In the genomic region with DNA sequence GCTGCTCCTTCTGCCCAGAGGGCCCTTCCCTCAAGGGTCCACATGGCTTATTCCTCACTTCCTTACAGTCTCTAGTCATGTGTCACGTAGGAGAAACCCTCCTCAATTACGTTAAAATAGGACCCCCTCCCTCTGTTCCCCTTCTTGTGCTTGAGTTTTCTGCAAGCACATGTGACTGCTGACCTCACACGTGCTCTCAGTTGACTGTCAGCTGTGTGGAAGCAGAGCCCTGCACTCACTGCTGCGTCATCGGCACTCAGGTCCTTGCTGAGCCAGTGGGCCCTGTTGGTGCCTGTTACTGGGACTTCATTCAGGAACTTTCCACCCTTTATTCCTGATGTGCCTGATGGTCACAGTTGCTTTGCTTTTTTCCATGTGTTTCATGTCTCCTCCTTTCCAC, we compare ENCODE assay signal across 25 cellular contexts. TPM values are rescaled to one million over a fixed set of nuclear protein-coding genes. Genes with fewer than 3 reads are reported as not detected.
A peak's percentile ranks its signal among the peaks of the same experiment; 100 is the strongest.
DNase-seq lines count a peak whose midpoint lies in the region; ATAC-seq, FAIRE-seq and TF ChIP-seq lines count a peak whose summit lies in the region.
"Had no signal": no experiment of that assay in that cellular context is flagged by ENCODE, and none has a peak within 500 bp of the region (broad histone marks: within the 10 kb centered on the region; RNA-seq: fewer than 3 reads in every experiment).

No MANE protein-coding gene starts in this region.

- no peaks in the 10 kb centered on the region for H3K9me3 Mint-ChIP-seq in activated T-cell treated with anti-CD3 and anti-CD28 coated beads, Interleukin-2, amount 50 U/mL, for 72 hours
- H3K9me3 Mint-ChIP-seq: mesothelial cell of epicardium had no signal

- H3K4me3 Mint-ChIP-seq in activated T-cell treated with anti-CD3 and anti-CD28 coated beads, Interleukin-2, amount 50 U/mL, for 72 hours, result no peak overlapping the region
- H3K4me3 Mint-ChIP-seq: mesothelial cell of epicardium had no signal

- H3K27me3 ChIP-seq in K562 (ENCODE audit: control insufficient read depth in 2 of 2, insufficient read depth in 2 of 2, low read length in 2 of 2) (no peaks in the 10 kb centered on the region), spleen (replicated peaks in 1 of 7) (no peaks in the 10 kb centered on the region)
- H3K27me3 ChIP-seq: brain microvascular endothelial cell, gastroesophageal sphincter, stomach had no signal

- no peaks in the 10 kb centered on the region for H3K9me1 ChIP-seq in K562 (ENCODE audit: control insufficient read depth, insufficient read depth, low read length)

- H4K20me1 ChIP-seq in K562 (replicated peaks; ENCODE audit: control insufficient read depth, insufficient read depth, low read length), result peaks cover 5% of the 10 kb centered on the region; the same call in 1 of the 2 replicates

- TF ChIP-seq POLR2A in K562 (conservative IDR thresholded peaks at IDR 0.05) (no peak), spleen (IDR thresholded peaks at IDR 0.05) (no peak)

- BruUV-seq in K562 (replicated peaks; lab: Mats Ljungman, UMichigan), result no TSS peak

- in situ Hi-C loops in SK-MEL-5 (cut with HindIII; ENCODE audit: low pct_unique_long_range_greater_than_20kb, low sequenced_read_pairs), result no loop called here
- in situ Hi-C loops in K562 (cut with MboI), result loop anchor here (10.0 to 25.0 kb wide), 2 partner anchors 408 to 650 kb away; no protein-coding TSS in a partner anchor

- peaks cover 16 to 27% of the 10 kb centered on the region in 2 donors for H3K36me3 Mint-ChIP-seq in activated T-cell treated with anti-CD3 and anti-CD28 coated beads, Interleukin-2, amount 50 U/mL, for 72 hours (ENCODE audit: insufficient read depth in 2 of 2)

- TF ChIP-seq CTCF in K562 (IDR thresholded peaks at IDR 0.05 in 2 of 3, conservative IDR thresholded peaks at IDR 0.05 in 1 of 3; ENCODE audit: insufficient read depth in 2 of 3, low read depth in 1 of 3, low read length in 3 of 3), result no peak
- TF ChIP-seq CTCF in spleen (IDR thresholded peaks at IDR 0.05 in 8 of 11, conservative IDR thresholded peaks at IDR 0.05 in 3 of 11), result no peak

- FAIRE-seq in K562 (lab: Jason Lieb, UNC), result no peak
- FAIRE-seq: H54, urothelium cell line had no signal

- no peak overlapping the region for H3K4me2 ChIP-seq in K562 (ENCODE audit: insufficient read depth, low read length)

- peak overlapping the region in 1 of 2 experiments; percentile 58; a peak in 2 of 4 replicates for H3K9ac ChIP-seq in K562 (ENCODE audit: insufficient read depth in 1 of 2, low read depth in 2 of 2, low read length in 2 of 2)

- intact Hi-C loops in K562 (cut with micrococcal nuclease) (loop anchor here (10.0 kb wide), 1 partner anchor 182 kb away; no protein-coding TSS in a partner anchor), spleen (cut with DNase I; ENCODE audit: low total_unique reads) (no loop called here)

- POLR2A ChIA-PET in K562 (lab: Yijun Ruan, JAX), result interaction anchor here (0.7 kb wide), 1 partner anchor 8 kb away, joined by 3 read pairs; no protein-coding TSS in a partner anchor

- H3K36me3 ChIP-seq in K562 (ENCODE audit: control insufficient read depth, insufficient read depth, low read length) (peaks cover 91% of the 10 kb centered on the region; the same call in 2 of the 3 replicates), spleen (peaks cover 0 to 100% (median 91%) of the 10 kb centered on the region in 6 donors)

- CTCF ChIA-PET in K562 (lab: Yijun Ruan, JAX; ENCODE audit: low intra/inter-chr PET ratio), result no interaction called here

- TF ChIP-seq EP300 in K562 (IDR thresholded peaks at IDR 0.05; ENCODE audit: low read length), result no peak

- no peak overlapping the region for H3K27ac ChIP-seq in K562 (ENCODE audit: extremely low read depth, low read depth, low read length)
- H3K27ac ChIP-seq in spleen, result peak overlapping the region in 5 of 8 donors; percentile 13 to 70 (median 41)
- H3K27ac ChIP-seq: brain microvascular endothelial cell, gastroesophageal sphincter, stomach, VCaP had no signal

- H3K4me3 ChIP-seq in K562 (no peak overlapping the region), spleen (no peak overlapping the region)
- H3K4me3 ChIP-seq: gastroesophageal sphincter, stomach had no signal

- WGBS in K562 (ENCODE audit: insufficient coverage, low coverage, missing lambda C conversion rate), result 93% methylated on average over 5 of the region's 5 CpGs
- WGBS in spleen, 5 donors, result 72 to 87% (median 83%) methylated on average over 5 of the region's 5 CpGs

- TF ChIP-seq RAD21 in K562 (CRISPR knock-in tag; conservative IDR thresholded peaks at IDR 0.05 in 1 of 2, IDR thresholded peaks at IDR 0.05 in 1 of 2), result no peak

- no peak overlapping the region for H2AFZ ChIP-seq in K562 (ENCODE audit: low read depth, low read length)

- H3K27ac Mint-ChIP-seq in activated T-cell treated with anti-CD3 and anti-CD28 coated beads, Interleukin-2, amount 50 U/mL, for 72 hours, result peak overlapping the region; percentile 88
- H3K27ac Mint-ChIP-seq: mesothelial cell of epicardium had no signal

- H3K4me1 ChIP-seq in K562 (replicated peaks in 1 of 2; ENCODE audit: control insufficient read depth in 2 of 2, insufficient read depth in 2 of 2, low read length in 2 of 2), result no peaks in the 10 kb centered on the region
- peaks cover 0 to 75% (median 14%) of the 10 kb centered on the region in 6 donors for H3K4me1 ChIP-seq in spleen
- H3K4me1 ChIP-seq: gastroesophageal sphincter had no signal

- no peaks in the 10 kb centered on the region for H3K27me3 Mint-ChIP-seq in activated T-cell treated with anti-CD3 and anti-CD28 coated beads, Interleukin-2, amount 50 U/mL, for 72 hours (ENCODE audit: low read depth)

- H3K79me2 ChIP-seq in K562 (ENCODE audit: control insufficient read depth, insufficient read depth, low read length), result peaks cover 4% of the 10 kb centered on the region; the same call in 2 of the 3 replicates

- ATAC-seq in activated T-cell treated with anti-CD3 and anti-CD28 coated beads, Interleukin-2, amount 50 U/mL, for 72 hours (replicated peaks in 1 of 2), result no peak
- ATAC-seq in K562 (no peak), GM18868 (IDR thresholded peaks at IDR 0.05; ENCODE audit: unreplicated experiment) (no peak), HG02938 (IDR thresholded peaks at IDR 0.05; ENCODE audit: unreplicated experiment) (no peak)
- ATAC-seq: gastroesophageal sphincter, left cardiac atrium, right cardiac atrium had no signal

- no peak for DNase-seq in activated T-cell treated with anti-CD3 and anti-CD28 coated beads, Interleukin-2, amount 50 U/mL, for 72 hours
- DNase-seq in activated T-cell treated with anti-CD3 and anti-CD28 coated beads, Interleukin-2, amount 50 U/mL, for 48 hours, result no peak
- peak; percentile 45 for DNase-seq in SK-MEL-5 (ENCODE audit: low read depth, low spot score)
- DNase-seq in K562 (ENCODE audit: extremely low read depth in 1 of 4, low spot score in 3 of 4), result no peak
- no peak for DNase-seq in spleen
- no peak for DNase-seq in NCI-H146 treated with DMSO at 0.1 percent for 48 hours (lab: John Stamatoyannopoulos, UW; ENCODE audit: unreplicated experiment)
- DNase-seq: ACHN; activated naive CD4-positive, alpha-beta T cell treated with Interleukin-2 at 50 U/mL for 16 hours; brain microvascular endothelial cell; IMR-90; left cardiac atrium; NCI-H2029; NCI-H446 treated with DMSO at 0.1 percent for 48 hours; nucleus accumbens; right cardiac atrium; stomach had no signal

- peaks cover 53% of the 10 kb centered on the region for H3K4me1 Mint-ChIP-seq in activated T-cell treated with anti-CD3 and anti-CD28 coated beads, Interleukin-2, amount 50 U/mL, for 72 hours (ENCODE audit: low read depth)
- H3K4me1 Mint-ChIP-seq: mesothelial cell of epicardium had no signal

- H3K9me3 ChIP-seq in K562 (replicated peaks; ENCODE audit: control insufficient read depth, insufficient read depth, low read depth, low read length) (no peaks in the 10 kb centered on the region), spleen (no peaks in the 10 kb centered on the region)
- H3K9me3 ChIP-seq: gastroesophageal sphincter, stomach had no signal

RNA-seq across cellular contexts. Expression of a gene that starts 11.1 kb away (rescaled TPM):
- total RNA-seq in activated T-cell treated with anti-CD3 and anti-CD28 coated beads, Interleukin-2, amount 50 U/mL, for 72 hours, result 10 to 100 TPM; 23.6 to 26.0 TPM
- total RNA-seq in SK-MEL-5 (2014; rRNA removed; shearing (Covaris generic)), result 28.1 and 28.7 TPM in 2 replicates
- 22.4 and 25.7 TPM in 2 replicates for polyA plus RNA-seq in SK-MEL-5 (2015; cell fraction: cytosol; rRNA removed)
- polyA plus RNA-seq in SK-MEL-5 (2015; cell fraction: nucleus; rRNA removed), result 53.2 and 57.3 TPM in 2 replicates
- 70.8 and 90.9 TPM in 2 replicates for total RNA-seq in K562 (2011; cell fraction: chromatin; rRNA removed; ENCODE audit: low replicate concordance)
- 37.9 and 38.0 TPM in 2 replicates for total RNA-seq in K562 (2011; cell fraction: nucleolus; rRNA removed)
- 41.7 and 49.2 TPM in 2 replicates for total RNA-seq in K562 (2011; cell fraction: nucleoplasm; rRNA removed)
- 21.2 and 26.9 TPM in 2 replicates for total RNA-seq in K562 (2014; rRNA removed)
- 15.3 and 16.4 TPM in 2 replicates for total RNA-seq in K562 (2014; rRNA removed; fragmentation: Illumina TruSeq; extraction: Trizol)
- 17.2 and 18.8 TPM in 2 replicates for total RNA-seq in K562 (2015; rRNA removed; fragmentation: Illumina TruSeq; extraction: Trizol)
- 18.8 and 21.1 TPM in 2 replicates for total RNA-seq in K562 (2021)
- 20.7 and 21.2 TPM in 2 replicates for polyA plus RNA-seq in K562 (2011; rRNA removed)
- 11.5 and 12.7 TPM in 2 replicates for polyA plus RNA-seq in K562 (2011; cell fraction: cytosol; rRNA removed)
- polyA plus RNA-seq in K562 (2011; cell fraction: nucleus; rRNA removed), result 72.0 and 76.5 TPM in 2 replicates
- 8.2 and 8.9 TPM in 2 replicates for polyA plus RNA-seq in K562 (2012)
- polyA plus RNA-seq in K562 (2014; fragmentation: Illumina TruSeq; extraction: Trizol), result 11.6 and 13.0 TPM in 2 replicates
- 1 to 10 TPM; 6.4 to 7.0 TPM for polyA plus RNA-seq in K562 (2014; fragmentation: Nextera tagmentation; extraction: Ambion mirVana)
- polyA plus RNA-seq in K562 (2014; rRNA removed), result 17.2 and 21.3 TPM in 2 replicates
- polyA minus RNA-seq in K562 (2011; rRNA and poly(A)+ RNA removed), result 34.9 and 41.6 TPM in 2 replicates
- polyA minus RNA-seq in K562 (2011; cell fraction: cytosol; rRNA and poly(A)+ RNA removed), result 8.5 and 8.8 TPM in 2 replicates
- polyA minus RNA-seq in K562 (2011; cell fraction: nucleus; rRNA and poly(A)+ RNA removed), result 37.4 and 52.9 TPM in 2 replicates
- 10 to 100 TPM; 32.0 to 45.8 (median 34.7) TPM for total RNA-seq in spleen
- 10 to 100 TPM; 12.0 to 15.6 (median 13.6) TPM for polyA plus RNA-seq in spleen

RNA-seq across cellular contexts. Expression of a gene that starts 45.1 kb away (rescaled TPM):
- total RNA-seq in activated T-cell treated with anti-CD3 and anti-CD28 coated beads, Interleukin-2, amount 50 U/mL, for 72 hours, result under 1 TPM; 0.02 TPM
- not detected in 2 replicates for total RNA-seq in SK-MEL-5 (2014; rRNA removed; shearing (Covaris generic))
- polyA plus RNA-seq in SK-MEL-5 (2015; cell fraction: cytosol; rRNA removed), result not detected in 2 replicates
- not detected in 2 replicates for polyA plus RNA-seq in SK-MEL-5 (2015; cell fraction: nucleus; rRNA removed)
- not detected in 2 replicates for total RNA-seq in K562 (2011; cell fraction: chromatin; rRNA removed; ENCODE audit: low replicate concordance)
- not detected in 2 replicates for total RNA-seq in K562 (2011; cell fraction: nucleolus; rRNA removed)
- not detected in 2 replicates for total RNA-seq in K562 (2011; cell fraction: nucleoplasm; rRNA removed)
- total RNA-seq in K562 (2014; rRNA removed) (not detected in 2 replicates), K562 (2014; rRNA removed; fragmentation: Illumina TruSeq; extraction: Trizol) (not detected in 2 replicates), K562 (2015; rRNA removed; fragmentation: Illumina TruSeq; extraction: Trizol) (0.04 TPM in 1 of 2 replicates, not detected in the other), K562 (2021) (0.64 TPM in 1 of 2 replicates, not detected in the other), spleen (under 1 TPM in 2 of 7 donors, not detected in 5; 0.09 to 0.20 TPM)
- polyA plus RNA-seq in K562 (2011; rRNA removed) (not detected in 2 replicates), K562 (2014; fragmentation: Illumina TruSeq; extraction: Trizol) (not detected in 2 replicates), K562 (2014; fragmentation: Nextera tagmentation; extraction: Ambion mirVana) (under 1 TPM; 0.06 to 0.56 TPM), K562 (2014; rRNA removed) (not detected in 2 replicates), spleen (not detected)
- polyA plus RNA-seq in K562 (2011; cell fraction: cytosol; rRNA removed), result not detected in 2 replicates
- not detected in 2 replicates for polyA plus RNA-seq in K562 (2011; cell fraction: nucleus; rRNA removed)
- 0.03 TPM in 1 of 2 replicates, not detected in the other for polyA plus RNA-seq in K562 (2012)
- polyA minus RNA-seq in K562 (2011; rRNA and poly(A)+ RNA removed), result not detected in 2 replicates
- polyA minus RNA-seq in K562 (2011; cell fraction: cytosol; rRNA and poly(A)+ RNA removed), result not detected in 2 replicates
- 0.11 TPM in 1 of 2 replicates, not detected in the other for polyA minus RNA-seq in K562 (2011; cell fraction: nucleus; rRNA and poly(A)+ RNA removed)
- total RNA-seq: Daoy, IMR-90, left cardiac atrium, mesothelial cell of epicardium, right cardiac atrium had no signal
- polyA plus RNA-seq: esophagus, IMR-90, right cardiac atrium, stomach had no signal
